3 cellular contexts compared by ENCODE assay signal in the genomic region with DNA sequence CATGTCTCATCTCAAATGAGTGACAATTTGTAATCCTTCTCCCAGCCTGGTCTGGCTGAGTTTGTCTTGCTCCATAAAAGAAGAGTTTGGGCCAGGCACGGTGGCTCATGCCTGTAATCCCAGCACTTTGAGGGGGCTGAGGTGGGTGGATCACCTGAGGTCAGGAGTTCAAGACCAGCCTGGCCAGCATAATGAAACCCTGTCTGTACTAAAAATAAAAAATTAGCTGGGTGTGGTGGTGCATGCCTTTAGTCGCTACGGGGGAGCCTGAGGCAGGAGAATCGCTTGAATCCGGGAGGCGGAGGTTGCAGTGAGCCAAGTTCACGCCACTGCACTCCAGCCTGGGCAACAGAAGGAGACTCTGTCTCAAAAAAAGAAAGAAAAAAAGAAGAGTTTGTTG. TPM values are rescaled to one million over a fixed set of nuclear protein-coding genes. Genes with fewer than 3 reads are reported as not detected.
"Had no signal": no experiment of that assay in that cellular context is flagged by ENCODE, and none has a peak within 500 bp of the region (broad histone marks: within the 10 kb centered on the region; RNA-seq: fewer than 3 reads in every experiment).

No MANE protein-coding gene starts in this region.

RNA-seq across cellular contexts. Expression of a gene that starts 15.8 kb away (rescaled TPM):
- total RNA-seq: temporal lobe, thoracic aorta, vagina had no signal
